Comparison of ENCODE assay signal across 1 cellular context in the genomic region with DNA sequence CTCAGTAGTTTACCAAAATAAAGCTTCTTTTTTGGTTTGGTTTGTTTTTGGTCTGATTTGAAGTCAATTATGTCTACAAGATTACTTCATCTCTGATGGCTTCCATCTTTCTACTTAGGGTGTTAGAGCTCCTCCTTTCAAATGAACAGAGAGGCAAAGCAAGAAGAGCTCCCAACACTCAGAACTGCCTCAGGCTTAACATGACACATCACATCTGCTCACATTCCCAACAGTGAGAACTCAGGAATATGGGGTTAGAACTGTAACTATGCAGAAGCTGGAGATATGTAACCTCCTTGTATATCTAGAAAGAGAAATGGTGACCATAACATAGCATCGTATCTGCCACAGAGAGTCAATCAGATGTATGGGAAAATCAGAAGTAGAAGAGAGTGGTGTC.
TF ChIP-seq lines count a peak whose summit lies in the region.

No MANE protein-coding gene starts in this region.

TF ChIP-seq in HepG2, 621 proteins besides CTCF, POLR2A, EP300 and RAD21:
- TF ChIP-seq ZNF761 (CRISPR knock-in tag; conservative IDR thresholded peaks at IDR 0.05) (no peak), AHR (CRISPR knock-in tag; IDR thresholded peaks at IDR 0.05) (no peak), ZNF510 (CRISPR knock-in tag; IDR thresholded peaks at IDR 0.05; ENCODE audit: low read depth) (no peak), HCFC1 (IDR thresholded peaks at IDR 0.05; ENCODE audit: low read depth, low read length) (no peak), AGO1 (IDR thresholded peaks at IDR 0.05; ENCODE audit: low read depth, low read length, poor library complexity, severe bottlenecking) (no peak), KLF15 (CRISPR knock-in tag; IDR thresholded peaks at IDR 0.05; ENCODE audit: borderline replicate concordance) (no peak), POLR2AphosphoS5 (IDR thresholded peaks at IDR 0.05; ENCODE audit: low read depth, low read length) (no peak), CBX2 (IDR thresholded peaks at IDR 0.05; ENCODE audit: low read depth, low read length) (no peak), CBX2 (CRISPR knock-in tag; IDR thresholded peaks at IDR 0.05; ENCODE audit: low read depth) (no peak), ZNF737 (CRISPR knock-in tag; IDR thresholded peaks at IDR 0.05; ENCODE audit: borderline replicate concordance) (no peak), ZKSCAN1 (IDR thresholded peaks at IDR 0.05; ENCODE audit: low read length) (no peak), RARA (CRISPR knock-in tag; IDR thresholded peaks at IDR 0.05) (no peak), MTA3 (CRISPR knock-in tag; IDR thresholded peaks at IDR 0.05) (no peak), ZNF615 (CRISPR knock-in tag; IDR thresholded peaks at IDR 0.05; ENCODE audit: borderline replicate concordance) (no peak), ZNF33B (CRISPR knock-in tag; IDR thresholded peaks at IDR 0.05) (no peak)
- TF ChIP-seq, protein P1, sequence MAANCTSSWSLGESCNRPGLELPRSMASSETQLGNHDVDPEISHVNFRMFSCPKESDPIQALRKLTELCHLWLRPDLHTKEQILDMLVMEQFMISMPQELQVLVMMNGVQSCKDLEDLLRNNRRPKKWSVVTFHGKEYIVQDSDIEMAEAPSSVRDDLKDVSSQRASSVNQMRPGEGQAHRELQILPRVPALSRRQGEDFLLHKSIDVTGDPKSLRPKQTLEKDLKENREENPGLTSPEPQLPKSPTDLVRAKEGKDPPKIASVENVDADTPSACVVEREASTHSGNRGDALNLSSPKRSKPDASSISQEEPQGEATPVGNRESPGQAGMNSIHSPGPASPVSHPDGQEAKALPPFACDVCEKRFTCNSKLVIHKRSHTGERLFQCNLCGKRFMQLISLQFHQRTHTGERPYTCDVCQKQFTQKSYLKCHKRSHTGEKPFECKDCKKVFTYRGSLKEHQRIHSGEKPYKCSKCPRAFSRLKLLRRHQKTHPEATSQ (CRISPR knock-in tag; IDR thresholded peaks at IDR 0.05; ENCODE audit: borderline replicate concordance) = no peak
- TF ChIP-seq, protein P2, sequence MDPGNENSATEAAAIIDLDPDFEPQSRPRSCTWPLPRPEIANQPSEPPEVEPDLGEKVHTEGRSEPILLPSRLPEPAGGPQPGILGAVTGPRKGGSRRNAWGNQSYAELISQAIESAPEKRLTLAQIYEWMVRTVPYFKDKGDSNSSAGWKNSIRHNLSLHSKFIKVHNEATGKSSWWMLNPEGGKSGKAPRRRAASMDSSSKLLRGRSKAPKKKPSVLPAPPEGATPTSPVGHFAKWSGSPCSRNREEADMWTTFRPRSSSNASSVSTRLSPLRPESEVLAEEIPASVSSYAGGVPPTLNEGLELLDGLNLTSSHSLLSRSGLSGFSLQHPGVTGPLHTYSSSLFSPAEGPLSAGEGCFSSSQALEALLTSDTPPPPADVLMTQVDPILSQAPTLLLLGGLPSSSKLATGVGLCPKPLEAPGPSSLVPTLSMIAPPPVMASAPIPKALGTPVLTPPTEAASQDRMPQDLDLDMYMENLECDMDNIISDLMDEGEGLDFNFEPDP (CRISPR knock-in tag; conservative IDR thresholded peaks at IDR 0.05) = no peak
- TF ChIP-seq, protein P3, sequence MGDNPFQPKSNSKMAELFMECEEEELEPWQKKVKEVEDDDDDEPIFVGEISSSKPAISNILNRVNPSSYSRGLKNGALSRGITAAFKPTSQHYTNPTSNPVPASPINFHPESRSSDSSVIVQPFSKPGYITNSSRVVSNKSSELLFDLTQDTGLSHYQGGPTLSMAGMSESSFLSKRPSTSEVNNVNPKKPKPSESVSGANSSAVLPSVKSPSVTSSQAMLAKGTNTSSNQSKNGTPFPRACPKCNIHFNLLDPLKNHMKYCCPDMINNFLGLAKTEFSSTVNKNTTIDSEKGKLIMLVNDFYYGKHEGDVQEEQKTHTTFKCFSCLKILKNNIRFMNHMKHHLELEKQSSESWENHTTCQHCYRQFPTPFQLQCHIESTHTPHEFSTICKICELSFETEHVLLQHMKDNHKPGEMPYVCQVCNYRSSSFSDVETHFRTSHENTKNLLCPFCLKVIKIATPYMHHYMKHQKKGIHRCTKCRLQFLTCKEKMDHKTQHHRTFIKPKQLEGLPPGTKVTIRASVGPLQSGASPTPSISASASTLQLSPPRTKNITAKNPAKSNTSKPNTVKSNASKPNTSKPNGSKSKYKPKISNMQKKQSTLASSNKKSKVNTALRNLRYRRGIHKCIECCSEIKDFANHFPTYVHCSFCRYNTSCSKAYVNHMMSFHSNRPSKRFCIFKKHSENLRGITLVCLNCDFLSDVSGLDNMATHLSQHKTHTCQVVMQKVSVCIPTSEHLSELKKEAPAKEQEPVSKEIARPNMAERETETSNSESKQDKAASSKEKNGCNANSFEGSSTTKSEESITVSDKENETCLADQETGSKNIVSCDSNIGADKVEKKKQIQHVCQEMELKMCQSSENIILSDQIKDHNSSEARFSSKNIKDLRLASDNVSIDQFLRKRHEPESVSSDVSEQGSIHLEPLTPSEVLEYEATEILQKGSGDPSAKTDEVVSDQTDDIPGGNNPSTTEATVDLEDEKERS (CRISPR knock-in tag; IDR thresholded peaks at IDR 0.05) = no peak
- TF ChIP-seq, protein P4, sequence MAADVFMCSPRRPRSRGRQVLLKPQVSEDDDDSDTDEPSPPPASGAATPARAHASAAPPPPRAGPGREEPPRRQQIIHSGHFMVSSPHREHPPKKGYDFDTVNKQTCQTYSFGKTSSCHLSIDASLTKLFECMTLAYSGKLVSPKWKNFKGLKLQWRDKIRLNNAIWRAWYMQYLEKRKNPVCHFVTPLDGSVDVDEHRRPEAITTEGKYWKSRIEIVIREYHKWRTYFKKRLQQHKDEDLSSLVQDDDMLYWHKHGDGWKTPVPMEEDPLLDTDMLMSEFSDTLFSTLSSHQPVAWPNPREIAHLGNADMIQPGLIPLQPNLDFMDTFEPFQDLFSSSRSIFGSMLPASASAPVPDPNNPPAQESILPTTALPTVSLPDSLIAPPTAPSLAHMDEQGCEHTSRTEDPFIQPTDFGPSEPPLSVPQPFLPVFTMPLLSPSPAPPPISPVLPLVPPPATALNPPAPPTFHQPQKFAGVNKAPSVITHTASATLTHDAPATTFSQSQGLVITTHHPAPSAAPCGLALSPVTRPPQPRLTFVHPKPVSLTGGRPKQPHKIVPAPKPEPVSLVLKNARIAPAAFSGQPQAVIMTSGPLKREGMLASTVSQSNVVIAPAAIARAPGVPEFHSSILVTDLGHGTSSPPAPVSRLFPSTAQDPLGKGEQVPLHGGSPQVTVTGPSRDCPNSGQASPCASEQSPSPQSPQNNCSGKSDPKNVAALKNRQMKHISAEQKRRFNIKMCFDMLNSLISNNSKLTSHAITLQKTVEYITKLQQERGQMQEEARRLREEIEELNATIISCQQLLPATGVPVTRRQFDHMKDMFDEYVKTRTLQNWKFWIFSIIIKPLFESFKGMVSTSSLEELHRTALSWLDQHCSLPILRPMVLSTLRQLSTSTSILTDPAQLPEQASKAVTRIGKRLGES (CRISPR knock-in tag; IDR thresholded peaks at IDR 0.05; ENCODE audit: borderline replicate concordance) = no peak
